Comparison of ENCODE assay signal across 16 cellular contexts in genomic region chr11:104704888-104705287, GRCh38.
A peak's percentile ranks its signal among the peaks of the same experiment; 100 is the strongest.
DNase-seq lines count a peak whose midpoint lies in the region; ATAC-seq, FAIRE-seq and TF ChIP-seq lines count a peak whose summit lies in the region.
"Had no signal": no experiment of that assay in that cellular context is flagged by ENCODE, and none has a peak within 500 bp of the region (broad histone marks: within the 10 kb centered on the region; RNA-seq: fewer than 3 reads in every experiment).

No MANE protein-coding gene starts in this region.

- H3K27ac ChIP-seq in VCaP (peak overlapping the region; percentile 57), keratinocyte (ENCODE audit: control insufficient read depth, insufficient read depth, low read length) (no peak overlapping the region), upper lobe of right lung (peak overlapping the region; percentile 64)

- no peak for TF ChIP-seq CTCF in VCaP (conservative IDR thresholded peaks at IDR 0.05)
- TF ChIP-seq CTCF in keratinocyte (optimal IDR thresholded peaks at IDR 0.05 in 1 of 3, IDR thresholded peaks at IDR 0.05 in 1 of 3, conservative IDR thresholded peaks at IDR 0.05 in 1 of 3; ENCODE audit: extremely low read depth in 1 of 3, insufficient read depth in 2 of 3, low read length in 3 of 3) = no peak
- TF ChIP-seq CTCF in upper lobe of right lung (IDR thresholded peaks at IDR 0.05) = no peak

- H3K27me3 ChIP-seq in keratinocyte (ENCODE audit: control insufficient read depth, extremely low read depth, insufficient read depth, low read length) (no peaks in the 10 kb centered on the region), upper lobe of right lung (no peaks in the 10 kb centered on the region)
- H3K27me3 ChIP-seq: uterus had no signal

- ATAC-seq in upper lobe of right lung = no peak
- no peak for ATAC-seq in HG02884 (IDR thresholded peaks at IDR 0.05; ENCODE audit: unreplicated experiment)
- no peak for ATAC-seq in HG03378 (IDR thresholded peaks at IDR 0.05; ENCODE audit: unreplicated experiment)

- H3K4me1 Mint-ChIP-seq in activated naive CD4-positive, alpha-beta T cell treated with anti-CD3 and anti-CD28 coated beads for 36 hours (ENCODE audit: low read depth) = peaks cover 52% of the 10 kb centered on the region
- H3K4me1 Mint-ChIP-seq: neural crest cell had no signal

- no peak for DNase-seq in activated naive CD4-positive, alpha-beta T cell treated with anti-CD3 and anti-CD28 coated beads for 36 hours
- DNase-seq in activated naive CD4-positive, alpha-beta T cell (lab: John Stamatoyannopoulos, UW) = no peak
- DNase-seq in keratinocyte (ENCODE audit: low read depth, low spot score) (no peak), upper lobe of right lung (no peak), NCI-H187 (lab: John Stamatoyannopoulos, UW) (no peak)
- DNase-seq: foreskin fibroblast, HCEC 1CT, kidney, NCI-H1417, NCI-H524 treated with DMSO at 0.1 percent for 48 hours, SIG-M5, uterus had no signal

- H2AFZ ChIP-seq in keratinocyte (ENCODE audit: control insufficient read depth, low read length) = peak overlapping the region; percentile 79

- FAIRE-seq in keratinocyte (lab: Jason Lieb, UNC) = no peak
- FAIRE-seq: kidney had no signal

- H3K79me2 ChIP-seq in keratinocyte (ENCODE audit: control insufficient read depth, insufficient read depth, low read length) = no peaks in the 10 kb centered on the region

- H3K9me3 Mint-ChIP-seq in activated naive CD4-positive, alpha-beta T cell treated with anti-CD3 and anti-CD28 coated beads for 36 hours = peaks cover 2% of the 10 kb centered on the region
- H3K9me3 Mint-ChIP-seq: neural crest cell had no signal

- no peaks in the 10 kb centered on the region for H3K27me3 Mint-ChIP-seq in activated naive CD4-positive, alpha-beta T cell treated with anti-CD3 and anti-CD28 coated beads for 36 hours (ENCODE audit: low read depth)

- H3K4me3 Mint-ChIP-seq in activated naive CD4-positive, alpha-beta T cell treated with anti-CD3 and anti-CD28 coated beads for 36 hours = no peak overlapping the region
- H3K4me3 Mint-ChIP-seq: neural crest cell had no signal

- CTCF ChIA-PET in activated naive CD4-positive, alpha-beta T cell treated with anti-CD3 and anti-CD28 coated beads for 36 hours (lab: Charles Lee) = interaction anchor here (0.8 kb wide), 1 partner anchor 95 kb away, joined by 3 read pairs; no protein-coding TSS in a partner anchor

- no peaks in the 10 kb centered on the region for H3K36me3 Mint-ChIP-seq in activated naive CD4-positive, alpha-beta T cell treated with anti-CD3 and anti-CD28 coated beads for 36 hours (ENCODE audit: low read depth)

- peak overlapping the region; percentile 63 for H3K27ac Mint-ChIP-seq in activated naive CD4-positive, alpha-beta T cell treated with anti-CD3 and anti-CD28 coated beads for 36 hours

- H3K9me1 ChIP-seq in keratinocyte (ENCODE audit: control insufficient read depth, extremely low read depth, insufficient read depth, low read length) = no peaks in the 10 kb centered on the region

- dilution Hi-C loops in keratinocyte (cut with MboI; ENCODE audit: extremely low pct_ligation_motif_present, low sequenced_read_pairs) = no loop called here

- H3K9me3 ChIP-seq in keratinocyte (ENCODE audit: control insufficient read depth, low read depth, low read length) (no peaks in the 10 kb centered on the region), upper lobe of right lung (no peaks in the 10 kb centered on the region)
- H3K9me3 ChIP-seq: uterus had no signal

- no peak overlapping the region for H3K4me2 ChIP-seq in keratinocyte (ENCODE audit: control insufficient read depth, extremely low read depth, insufficient read depth, low read depth, low read length)

- no peaks in the 10 kb centered on the region for H4K20me1 ChIP-seq in keratinocyte (ENCODE audit: control insufficient read depth, extremely low read depth, insufficient read depth, low read length)

- H3K36me3 ChIP-seq in keratinocyte (ENCODE audit: control insufficient read depth in 2 of 2, extremely low read depth in 1 of 2, insufficient read depth in 2 of 2, low read length in 2 of 2) = no peaks in the 10 kb centered on the region
- no peaks in the 10 kb centered on the region for H3K36me3 ChIP-seq in upper lobe of right lung
- H3K36me3 ChIP-seq: uterus had no signal

- H3K4me1 ChIP-seq in keratinocyte (ENCODE audit: control insufficient read depth, extremely low read depth, insufficient read depth, low read length) (no peaks in the 10 kb centered on the region), upper lobe of right lung (peaks cover 9% of the 10 kb centered on the region)
- H3K4me1 ChIP-seq: uterus had no signal

- intact Hi-C loops in activated naive CD4-positive, alpha-beta T cell treated with anti-CD3 and anti-CD28 coated beads for 36 hours (cut with micrococcal nuclease) = loop anchor here (1.0 to 10.0 kb wide), 18 partner anchors 36 to 1678 kb away; partner anchors contain the start of genes AASDHPPT, CARD16, CASP12 and KBTBD3
- intact Hi-C loops in upper lobe of right lung (cut with DNase I) = no loop called here

- no peak overlapping the region for H3K9ac ChIP-seq in keratinocyte (ENCODE audit: control insufficient read depth, extremely low read depth, insufficient read depth, low read length)

- H3K4me3 ChIP-seq in keratinocyte (ENCODE audit: control insufficient read depth in 2 of 3, extremely low read depth in 1 of 3, insufficient read depth in 2 of 3, low read depth in 1 of 3, low read length in 3 of 3) (no peak overlapping the region), upper lobe of right lung (no peak overlapping the region)
- H3K4me3 ChIP-seq: uterus had no signal
